In genomic region chr14:76407449-76408150, GRCh38 we compare ENCODE assay signal across 23 cellular contexts. TPM values are rescaled to one million over a fixed set of nuclear protein-coding genes. Genes with fewer than 3 reads are reported as not detected.
DNase-seq lines count a peak whose midpoint lies in the region; ATAC-seq, FAIRE-seq and TF ChIP-seq lines count a peak whose summit lies in the region.
"Had no signal": no experiment of that assay in that cellular context is flagged by ENCODE, and none has a peak within 500 bp of the region (broad histone marks: within the 10 kb centered on the region; RNA-seq: fewer than 3 reads in every experiment).

No MANE protein-coding gene starts in this region.

- no peak overlapping the region for H3K4me2 ChIP-seq in neuronal stem cell (ENCODE audit: insufficient read depth, low read length, poor library complexity, severe bottlenecking)

- no peak overlapping the region for H3K14ac ChIP-seq in neuronal stem cell (ENCODE audit: low read length)

- in situ Hi-C loops in transverse colon (cut with MboI; ENCODE audit: low pct_ligation_motif_present in 1 of 4, low pct_unique_long_range_greater_than_20kb in 1 of 4, low sequenced_read_pairs in 3 of 4): no loop called here

- H3K4me3 ChIP-seq in body of pancreas (no peak overlapping the region), neuronal stem cell (ENCODE audit: low read length in 2 of 2) (no peak overlapping the region), aorta (ENCODE audit: low read length in 2 of 2) (no peak overlapping the region), transverse colon (no peak overlapping the region)
- H3K4me3 ChIP-seq: GM12878 had no signal

- DNase-seq in HTR-8/SVneo (ENCODE audit: insufficient read length, low spot score) (no peak), body of pancreas (peak; percentile 80 to 88 (median 87)), neuronal stem cell (ENCODE audit: low spot score) (no peak), aorta (peak; percentile 17 to 57), transverse colon (no peak), occipital lobe (lab: John Stamatoyannopoulos, UW) (no peak)
- DNase-seq: ACHN; BE2C; C1 segment of cervical spinal cord; CD4-positive, CD25-positive, alpha-beta regulatory T cell; CD8-positive, alpha-beta memory T cell; COR-L47; DMS 273 treated with DMSO at 0.1 percent for 48 hours; DMS53; DND-41; EL; HCEC 1CT; IMR-90 had no signal

- no peak overlapping the region for H2BK120ac ChIP-seq in neuronal stem cell (ENCODE audit: low read depth, low read length)

- H3K4ac ChIP-seq in neuronal stem cell (ENCODE audit: low read length): no peak overlapping the region

- intact Hi-C loops in body of pancreas (cut with DNase I): no loop called here
- intact Hi-C loops in aorta (cut with DNase I): no loop called here
- intact Hi-C loops in transverse colon (cut with DNase I; ENCODE audit: low total_unique reads): no loop called here

- no peak for TF ChIP-seq EP300 in transverse colon (IDR thresholded peaks at IDR 0.05; ENCODE audit: low read depth)

- no peak overlapping the region for H2BK15ac ChIP-seq in neuronal stem cell (ENCODE audit: low read length)

- no peak overlapping the region for H4K8ac ChIP-seq in neuronal stem cell (ENCODE audit: low read depth, low read length)

- H2BK12ac ChIP-seq in neuronal stem cell (ENCODE audit: low read length): peak overlapping the region; percentile 8

- H3K9ac ChIP-seq in neuronal stem cell (ENCODE audit: low read depth, low read length, poor library complexity): peak overlapping the region; percentile 24

- H3K9me3 ChIP-seq in body of pancreas (no peaks in the 10 kb centered on the region), neuronal stem cell (replicated peaks in 1 of 2; ENCODE audit: control insufficient read depth in 2 of 2, insufficient read depth in 1 of 2, low read depth in 1 of 2, low read length in 2 of 2) (no peaks in the 10 kb centered on the region), aorta (ENCODE audit: control insufficient read depth, low read length) (no peaks in the 10 kb centered on the region), transverse colon (no peaks in the 10 kb centered on the region)
- H3K9me3 ChIP-seq: BE2C had no signal

- FAIRE-seq in HTR-8/SVneo (lab: Jason Lieb, UNC): peak; percentile 85
- FAIRE-seq: A204.1, GM12878, GM19239 had no signal

- H4K91ac ChIP-seq in neuronal stem cell (ENCODE audit: low read depth, low read length, poor library complexity): no peak overlapping the region

- TF ChIP-seq CTCF in body of pancreas (IDR thresholded peaks at IDR 0.05): no peak
- TF ChIP-seq CTCF in transverse colon (IDR thresholded peaks at IDR 0.05): no peak

- WGBS in body of pancreas, 2 donors: 42 to 43% methylated on average over 6 to 9 of the region's 9 CpGs
- no CpG with 5 or more reads among the region's 9 CpGs for WGBS in neuronal stem cell (ENCODE audit: extremely low coverage in 2 of 2, insufficient read length in 2 of 2, insufficient replicate concordance in 1 of 2), 2 donors
- WGBS in aorta, 2 donors: 70 to 72% methylated on average over 9 of the region's 9 CpGs
- 63 to 100% methylated on average over 2 to 9 of the region's 9 CpGs for WGBS in transverse colon (ENCODE audit: low coverage in 1 of 2), 2 donors

- TF ChIP-seq POLR2A in body of pancreas (IDR thresholded peaks at IDR 0.05) (no peak), transverse colon (IDR thresholded peaks at IDR 0.05) (no peak)

- H3K27ac ChIP-seq in body of pancreas (peak overlapping the region; percentile 22 to 56 (median 44)), neuronal stem cell (replicated peaks; ENCODE audit: low read length) (no peak overlapping the region), aorta (ENCODE audit: low read depth in 1 of 2, low read length in 2 of 2) (no peak overlapping the region), transverse colon (no peak overlapping the region)

- no peaks in the 10 kb centered on the region for H3K79me1 ChIP-seq in neuronal stem cell (ENCODE audit: low read depth, low read length)

- no peak overlapping the region for H2AFZ ChIP-seq in neuronal stem cell (ENCODE audit: low read length)

- H3K27me3 ChIP-seq in body of pancreas: no peaks in the 10 kb centered on the region
- H3K27me3 ChIP-seq in neuronal stem cell (ENCODE audit: control insufficient read depth in 3 of 3, insufficient read depth in 3 of 3, low read depth in 1 of 3, low read length in 3 of 3): peaks cover 0 to 23% (median 0%) of the 10 kb centered on the region in 3 experiments
- H3K27me3 ChIP-seq in aorta (ENCODE audit: control insufficient read depth in 1 of 2, insufficient read depth in 2 of 2, low read length in 1 of 2): peaks cover 0 to 1% of the 10 kb centered on the region in 2 donors
- H3K27me3 ChIP-seq in transverse colon: peaks cover 2% of the 10 kb centered on the region
- H3K27me3 ChIP-seq: BE2C had no signal

- H3K23ac ChIP-seq in neuronal stem cell (ENCODE audit: low read depth, low read length, poor library complexity): no peak overlapping the region

- peaks cover 17% of the 10 kb centered on the region for H3K4me1 ChIP-seq in body of pancreas
- H3K4me1 ChIP-seq in neuronal stem cell (ENCODE audit: control insufficient read depth in 2 of 2, insufficient read depth in 1 of 2, low read depth in 1 of 2, low read length in 2 of 2): no peaks in the 10 kb centered on the region
- H3K4me1 ChIP-seq in aorta (ENCODE audit: control insufficient read depth in 1 of 2, insufficient read depth in 2 of 2, low read length in 2 of 2): no peaks in the 10 kb centered on the region
- H3K4me1 ChIP-seq in transverse colon: no peaks in the 10 kb centered on the region
- H3K4me1 ChIP-seq: BE2C had no signal

- H3K36me3 ChIP-seq in body of pancreas (replicated peaks in 1 of 2; ENCODE audit: insufficient read depth in 1 of 2, low read depth in 2 of 2) (no peaks in the 10 kb centered on the region), neuronal stem cell (replicated peaks in 1 of 2; ENCODE audit: control insufficient read depth in 2 of 2, insufficient read depth in 2 of 2, low read length in 2 of 2) (no peaks in the 10 kb centered on the region), aorta (ENCODE audit: control insufficient read depth in 1 of 2, insufficient read depth in 2 of 2, low read length in 1 of 2) (no peaks in the 10 kb centered on the region), transverse colon (no peaks in the 10 kb centered on the region)
- H3K36me3 ChIP-seq: BE2C had no signal

- no peak overlapping the region for H2BK5ac ChIP-seq in neuronal stem cell (ENCODE audit: low read length)

- H3K18ac ChIP-seq in neuronal stem cell (ENCODE audit: low read length): peak overlapping the region; percentile 5

- ATAC-seq in body of pancreas (peak; percentile 95), aorta (ENCODE audit: low FRiP score) (no peak)
- ATAC-seq: GM12878 had no signal

- peak overlapping the region; percentile 85 for H2AK5ac ChIP-seq in neuronal stem cell (ENCODE audit: low read depth, low read length)

RNA-seq across cellular contexts. Expression of gene ESRRB, which starts 31.7 kb away (rescaled TPM):
- total RNA-seq in body of pancreas: not detected
- 0.67 TPM for polyA plus RNA-seq in neuronal stem cell (2013, experiment 1 of 2)
- 0.68 TPM for polyA plus RNA-seq in neuronal stem cell (2013, experiment 2 of 2)
- total RNA-seq in aorta: under 1 TPM; 0.33 to 0.52 TPM
- polyA plus RNA-seq in aorta: under 1 TPM in 1 of 2 donors, not detected in 1; 0.23 TPM
- total RNA-seq in transverse colon: under 1 TPM in 1 of 4 donors, not detected in 3; 0.27 TPM
- total RNA-seq in occipital lobe: 0.31 TPM
- total RNA-seq: CD4-positive, CD25-positive, alpha-beta regulatory T cell; CD8-positive, alpha-beta memory T cell; G401; HT-29; IMR-90 had no signal
- polyA plus RNA-seq: CD4-positive, CD25-positive, alpha-beta regulatory T cell; CD8-positive, alpha-beta memory T cell; IMR-90 had no signal

Comparison
In these comparisons a context has a peak if more than half of its experiments do, and no peak if none do; other contexts are left out.
1. DNase-seq: peak in body of pancreas (4 of 4) and aorta (2 of 2); none in HTR-8/SVneo (single experiment), neuronal stem cell (single experiment), transverse colon (single experiment) and occipital lobe (single experiment).
2. H3K27ac ChIP-seq: peak in body of pancreas (4 of 4); none in neuronal stem cell (single experiment), aorta (0 of 2) and transverse colon (0 of 4).